Comparison of ENCODE assay signal across 24 cellular contexts in the genomic region with DNA sequence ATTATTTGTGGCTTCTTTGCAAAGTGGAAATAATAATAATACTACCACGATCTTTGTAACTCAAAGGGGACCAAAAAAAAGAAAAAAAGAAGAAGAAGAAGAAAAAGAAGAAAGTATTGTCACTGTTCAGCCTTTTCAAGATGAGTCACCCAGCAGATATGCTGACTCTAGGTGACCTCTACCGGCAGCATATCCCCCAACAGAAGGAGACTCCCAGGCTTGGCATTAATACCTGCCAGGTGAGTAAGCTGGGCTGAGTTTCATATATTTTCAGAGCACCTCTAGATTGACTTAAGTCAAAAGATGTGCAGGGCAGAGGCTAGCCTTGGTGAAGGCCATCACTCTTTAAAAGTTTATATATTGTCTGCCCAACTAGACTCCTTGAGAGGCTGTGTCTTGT. TPM values are rescaled to one million over a fixed set of nuclear protein-coding genes. Genes with fewer than 3 reads are reported as not detected.
"Had no signal": no experiment of that assay in that cellular context is flagged by ENCODE, and none has a peak within 500 bp of the region (broad histone marks: within the 10 kb centered on the region; RNA-seq: fewer than 3 reads in every experiment).

No MANE protein-coding gene starts in this region.

- H3K4me2 ChIP-seq: neural progenitor cell had no signal

- H3K36me3 ChIP-seq: adrenal gland, neural progenitor cell, spleen, stomach, thoracic aorta, upper lobe of right lung had no signal

- H3K9ac ChIP-seq: neural progenitor cell had no signal

- FAIRE-seq: endothelial cell of umbilical vein, frontal cortex had no signal

- H3K9me3 ChIP-seq: adrenal gland, psoas muscle, thoracic aorta, upper lobe of right lung had no signal

- H2AFZ ChIP-seq: neural progenitor cell had no signal

- H3K27ac ChIP-seq: adrenal gland, neural progenitor cell, psoas muscle, spleen, stomach, thoracic aorta, upper lobe of right lung had no signal

- H3K4me1 ChIP-seq: adrenal gland, neural progenitor cell, psoas muscle, spleen, stomach, upper lobe of right lung had no signal

- H3K4me3 ChIP-seq: adrenal gland, lung, neural progenitor cell, psoas muscle, spleen, stomach, thoracic aorta, upper lobe of right lung had no signal

- ATAC-seq: activated CD8-positive, alpha-beta T cell treated with anti-CD3 and anti-CD28 coated beads for 36 hours; activated T-cell treated with anti-CD3 and anti-CD28 coated beads, Interleukin-2, amount 50 U/mL, for 4 hours; left colon; psoas muscle; sciatic nerve; T-helper 17 cell; upper lobe of right lung; WTC11 had no signal

- DNase-seq: activated CD4-positive, alpha-beta T cell treated with anti-CD3 and anti-CD28 coated beads for 48 hours; activated CD8-positive, alpha-beta T cell treated with anti-CD3 and anti-CD28 coated beads for 36 hours; activated effector memory CD4-positive, alpha-beta T cell treated with Interleukin-2 at 50 U/mL for 16 hours; activated T-cell treated with anti-CD3 and anti-CD28 coated beads, Interleukin-2, amount 50 U/mL, for 4 hours; central memory CD4-positive, alpha-beta T cell; cortex of kidney; effector CD4-positive, alpha-beta T cell; left colon; naive B cell; psoas muscle; spleen; stomach; T-helper 17 cell; upper lobe of right lung had no signal

- H3K27me3 ChIP-seq: adrenal gland, neural progenitor cell, upper lobe of right lung had no signal

RNA-seq across cellular contexts. Expression of a gene that starts 30.4 kb away (rescaled TPM):
- total RNA-seq: activated CD8-positive, alpha-beta T cell treated with anti-CD3 and anti-CD28 coated beads for 36 hours; activated T-cell treated with anti-CD3 and anti-CD28 coated beads, Interleukin-2, amount 50 U/mL, for 4 hours; adrenal gland; endothelial cell of umbilical vein; fibroblast of lung; left colon; lung; osteocyte; psoas muscle; sciatic nerve; spleen; stomach; T-helper 17 cell; thoracic aorta; upper lobe of right lung had no signal
- polyA plus RNA-seq: adrenal gland, endothelial cell of umbilical vein, fibroblast of lung, lung, spleen, stomach had no signal
